ENCODE assay signal across 18 cellular contexts in the genomic region with DNA sequence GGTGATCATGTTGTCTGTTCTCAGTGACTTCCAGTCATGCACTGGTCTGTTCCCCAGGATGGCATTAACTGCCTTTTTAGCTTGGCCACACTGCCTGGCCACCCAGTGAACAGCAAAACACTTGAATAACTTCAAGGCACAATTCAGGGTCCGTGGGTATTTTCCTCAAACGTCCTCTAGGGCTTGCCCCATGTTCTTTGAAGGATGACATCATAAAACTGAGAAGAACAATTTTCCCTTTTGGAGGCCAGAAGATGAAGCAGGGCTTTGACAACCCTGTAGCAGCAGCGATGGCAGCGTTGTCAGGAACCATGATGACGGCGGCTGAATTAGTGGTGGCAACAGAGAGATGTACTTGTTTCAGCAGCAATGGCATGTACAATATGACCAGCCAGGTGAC.
DNase-seq lines count a peak whose midpoint lies in the region; ATAC-seq and TF ChIP-seq lines count a peak whose summit lies in the region.
"Had no signal": no experiment of that assay in that cellular context is flagged by ENCODE, and none has a peak within 500 bp of the region (broad histone marks: within the 10 kb centered on the region; RNA-seq: fewer than 3 reads in every experiment).

No MANE protein-coding gene starts in this region.

- H3K36me3 ChIP-seq in GM23338 (ENCODE audit: insufficient read depth) (0 out of 2 replicates have a peak, but pooled peaks cover 4% of the 10 kb centered on the region), endodermal cell (ENCODE audit: control insufficient read depth, insufficient read depth, low read length) (no peaks in the 10 kb centered on the region)
- H3K36me3 ChIP-seq: BE2C, BLaER1 had no signal

- H3K27ac Mint-ChIP-seq in GM23338 (no peak overlapping the region), endodermal cell (no peak overlapping the region)
- H3K27ac Mint-ChIP-seq: CD14-positive monocyte; CD4-positive, alpha-beta T cell; CD8-positive, alpha-beta T cell had no signal

- no peak overlapping the region for H3K4me3 ChIP-seq in GM23338
- H3K4me3 ChIP-seq in endodermal cell (ENCODE audit: low read length), result no peak overlapping the region
- H3K4me3 ChIP-seq: BLaER1 had no signal

- H3K4me1 ChIP-seq in GM23338 (ENCODE audit: insufficient read depth) (no peaks in the 10 kb centered on the region), endodermal cell (ENCODE audit: control insufficient read depth, insufficient read depth, low read length) (no peaks in the 10 kb centered on the region)
- H3K4me1 ChIP-seq: BE2C, Caco-2 had no signal

- no peaks in the 10 kb centered on the region for H3F3A ChIP-seq in GM23338 (replicated peaks; ENCODE audit: low read depth)

- H3K4me3 Mint-ChIP-seq in GM23338 (no peak overlapping the region), endodermal cell (no peak overlapping the region)
- H3K4me3 Mint-ChIP-seq: CD14-positive monocyte; CD4-positive, alpha-beta T cell; CD8-positive, alpha-beta T cell had no signal

- H3K4me1 Mint-ChIP-seq in GM23338 (peaks cover 10% of the 10 kb centered on the region; the same call in 2 of the 3 replicates), endodermal cell (peaks cover 2% of the 10 kb centered on the region)
- H3K4me1 Mint-ChIP-seq: CD14-positive monocyte had no signal

- H3K4me2 ChIP-seq in GM23338, result no peak overlapping the region
- H3K4me2 ChIP-seq: BLaER1 had no signal

- H3K79me2 ChIP-seq in GM23338 (replicated peaks; ENCODE audit: insufficient read depth), result no peaks in the 10 kb centered on the region

- WGBS in endodermal cell (ENCODE audit: insufficient coverage in 1 of 2, insufficient read length in 1 of 2), 2 experiments, result 76 to 82% methylated on average over 4 to 6 of the region's 6 CpGs

- H3K27ac ChIP-seq in GM23338 (ENCODE audit: low read depth) (no peak overlapping the region), endodermal cell (ENCODE audit: low read depth, low read length) (no peak overlapping the region)
- H3K27ac ChIP-seq: BLaER1 had no signal

- no peaks in the 10 kb centered on the region for H3K36me3 Mint-ChIP-seq in GM23338 (ENCODE audit: low read depth)
- H3K36me3 Mint-ChIP-seq in endodermal cell (ENCODE audit: low read depth), result no peaks in the 10 kb centered on the region
- H3K36me3 Mint-ChIP-seq: CD14-positive monocyte; CD8-positive, alpha-beta T cell had no signal

- H2AFZ ChIP-seq in GM23338, result no peak overlapping the region

- H3K9me3 Mint-ChIP-seq in GM23338 (no peaks in the 10 kb centered on the region), endodermal cell (no peaks in the 10 kb centered on the region)
- H3K9me3 Mint-ChIP-seq: CD4-positive, alpha-beta T cell; CD8-positive, alpha-beta T cell had no signal

- no peaks in the 10 kb centered on the region for H3K9me2 ChIP-seq in GM23338 (ENCODE audit: insufficient read depth)

- TF ChIP-seq CTCF in GM23338 (conservative IDR thresholded peaks at IDR 0.05; ENCODE audit: low read depth in 2 of 2) (no peak), endodermal cell (conservative IDR thresholded peaks at IDR 0.05) (peak; percentile 52)

- no peaks in the 10 kb centered on the region for H3K27me3 ChIP-seq in GM23338 (ENCODE audit: insufficient read depth)
- no peaks in the 10 kb centered on the region for H3K27me3 ChIP-seq in endodermal cell (ENCODE audit: control insufficient read depth, insufficient read depth, low read length, poor library complexity, severe bottlenecking)
- H3K27me3 ChIP-seq: BE2C, BLaER1 had no signal

- H4K20me1 ChIP-seq in GM23338 (replicated peaks; ENCODE audit: insufficient read depth), result no peaks in the 10 kb centered on the region
- H4K20me1 ChIP-seq: BLaER1 had no signal

- no peaks in the 10 kb centered on the region for H3K9me3 ChIP-seq in endodermal cell (ENCODE audit: control insufficient read depth, low read length)
- H3K9me3 ChIP-seq: BE2C, BLaER1, Caco-2 had no signal

- H3K27me3 Mint-ChIP-seq in GM23338 (ENCODE audit: insufficient read depth, low read depth, poor library complexity) (peaks cover 2% of the 10 kb centered on the region), endodermal cell (ENCODE audit: insufficient read depth) (no peaks in the 10 kb centered on the region)
- H3K27me3 Mint-ChIP-seq: CD4-positive, alpha-beta T cell had no signal

- H3K9ac ChIP-seq in endodermal cell (ENCODE audit: extremely low read depth, low read length, poor library complexity, severe bottlenecking), result no peak overlapping the region
- H3K9ac ChIP-seq: BLaER1 had no signal

- no peak for ATAC-seq in GM23338
- ATAC-seq: CD8-positive, alpha-beta T cell had no signal

- DNase-seq in GM23338 (ENCODE audit: low spot score) (peak; percentile 1), NAMALWA (ENCODE audit: low spot score) (peak; percentile 2), endodermal cell (no peak), NOMO-1 treated with DMSO at 0.1 percent for 48 hours (lab: John Stamatoyannopoulos, UW; ENCODE audit: unreplicated experiment) (no peak), CD1c-positive myeloid dendritic cell (ENCODE audit: extremely low spot score) (no peak), cerebellar nuclear complex (lab: John Stamatoyannopoulos, UW) (no peak)
- DNase-seq: 8988T; ACHN; BE2C; C1 segment of cervical spinal cord; Caco-2; Calu3; CD4-positive, alpha-beta T cell; CD8-positive, alpha-beta T cell; DMS79 treated with DMSO at 0.1 percent for 48 hours; GF-D8 had no signal

TF ChIP-seq in GM23338, 12 proteins besides CTCF, POLR2A, EP300 and RAD21:
- TF ChIP-seq POLR2AphosphoS5 (IDR thresholded peaks at IDR 0.05; ENCODE audit: low read depth), result no peak
- no peak for TF ChIP-seq REST (IDR thresholded peaks at IDR 0.05; ENCODE audit: unreplicated experiment)
- TF ChIP-seq CREB1 (CRISPR knock-in tag; IDR thresholded peaks at IDR 0.05; ENCODE audit: low read depth), result no peak
- TF ChIP-seq NANOG (IDR thresholded peaks at IDR 0.05; ENCODE audit: borderline replicate concordance), result no peak

Comparison
In these comparisons a context has a peak if more than half of its experiments do, and no peak if none do; other contexts are left out.
1. DNase-seq: peak in GM23338 (single experiment) and NAMALWA (single experiment); none in endodermal cell (single experiment), NOMO-1 treated with DMSO at 0.1 percent for 48 hours (single experiment), CD1c-positive myeloid dendritic cell (single experiment) and cerebellar nuclear complex (0 of 2).